Comparison of ENCODE assay signal across 9 cellular contexts in genomic region chr16:89534147-89534788, GRCh38. TPM values are rescaled to one million over a fixed set of nuclear protein-coding genes. Genes with fewer than 3 reads are reported as not detected.
DNase-seq lines count a peak whose midpoint lies in the region; ATAC-seq, FAIRE-seq and TF ChIP-seq lines count a peak whose summit lies in the region.
"Had no signal": no experiment of that assay in that cellular context is flagged by ENCODE, and none has a peak within 500 bp of the region (broad histone marks: within the 10 kb centered on the region; RNA-seq: fewer than 3 reads in every experiment).

No MANE protein-coding gene starts in this region.

- peak overlapping the region; percentile 88 for H3K27ac ChIP-seq in HL-60 (replicated peaks)
- H3K27ac ChIP-seq in pancreas = peak overlapping the region in 2 of 4 donors; percentile 17 to 23

- FAIRE-seq in pancreas (lab: Jason Lieb, UNC) = no peak
- FAIRE-seq: TTC549 had no signal

- ATAC-seq in esophagus mucosa (peak; percentile 54), pancreas (peak in 3 of 4 donors; percentile 41 to 78 (median 76)), HG02678 (IDR thresholded peaks at IDR 0.05; ENCODE audit: unreplicated experiment) (no peak)

- no peaks in the 10 kb centered on the region for H3K9me3 ChIP-seq in pancreas

- peak; percentile 70 to 91 for DNase-seq in HL-60 (ENCODE audit: low read depth in 1 of 2, low spot score in 1 of 2)
- peak; percentile 43 for DNase-seq in UCSD-AML1 (lab: John Stamatoyannopoulos, UW; ENCODE audit: unreplicated experiment)
- no peak for DNase-seq in pancreas
- no peak for DNase-seq in NCI-H510A (lab: John Stamatoyannopoulos, UW)
- DNase-seq in SHP77 (lab: John Stamatoyannopoulos, UW) = no peak
- DNase-seq in cerebellar cortex (ENCODE audit: low spot score) = no peak

- H3K36me3 ChIP-seq in pancreas = peaks cover 0 to 64% (median 12%) of the 10 kb centered on the region in 3 donors

- no peak for TF ChIP-seq CTCF in HL-60 (IDR thresholded peaks at IDR 0.05; ENCODE audit: insufficient read depth, low read length)
- TF ChIP-seq CTCF in pancreas (IDR thresholded peaks at IDR 0.05) = no peak

- intact Hi-C loops in pancreas (cut with DNase I) = no loop called here

- H3K27me3 ChIP-seq in HL-60 (ENCODE audit: insufficient read depth, poor library complexity, severe bottlenecking) (no peaks in the 10 kb centered on the region), pancreas (no peaks in the 10 kb centered on the region)

- no peaks in the 10 kb centered on the region for H3K4me1 ChIP-seq in pancreas

- H3K4me3 ChIP-seq in HL-60 (replicated peaks; ENCODE audit: insufficient read depth, low read length) (no peak overlapping the region), pancreas (no peak overlapping the region)

- WGBS in pancreas, 2 donors = 74 to 76% methylated on average over 12 of the region's 12 CpGs

RNA-seq across cellular contexts. Expression of gene SPG7, which starts 26.1 kb away (rescaled TPM):
- total RNA-seq in esophagus mucosa (48.0 TPM), pancreas (10 to 100 TPM; 25.7 to 56.2 (median 44.5) TPM)
- 100 to 1,000 TPM; 164 to 212 TPM for polyA plus RNA-seq in pancreas

RNA-seq across cellular contexts. Expression of gene RPL13, which starts 26.2 kb away (rescaled TPM):
- total RNA-seq in esophagus mucosa (2,146 TPM), pancreas (1,000 to 10,000 TPM; 1,297 to 2,529 (median 1,763) TPM)
- 1,000 to 10,000 TPM; 3,226 to 6,500 TPM for polyA plus RNA-seq in pancreas

RNA-seq across cellular contexts. Expression of gene CPNE7, which starts 41.3 kb away (rescaled TPM):
- total RNA-seq in esophagus mucosa (1.0 TPM), pancreas (1 to 10 TPM in 2 of 6 donors, under 1 TPM in 4; 0.12 to 1.6 (median 0.70) TPM)
- polyA plus RNA-seq in pancreas = 1 to 10 TPM; 3.8 to 4.5 TPM

RNA-seq across cellular contexts. Expression of gene ANKRD11, which starts 43.9 kb away (rescaled TPM):
- total RNA-seq in esophagus mucosa = 81.1 TPM
- 10 to 100 TPM; 43.9 to 74.0 (median 44.9) TPM for total RNA-seq in pancreas
- polyA plus RNA-seq in pancreas = 10 to 100 TPM; 47.0 to 74.0 TPM

Comparison
In these comparisons a context has a peak if more than half of its experiments do, and no peak if none do; other contexts are left out.
1. DNase-seq: peak in HL-60 (2 of 2) and UCSD-AML1 (single experiment); none in pancreas (0 of 6), NCI-H510A (single experiment), SHP77 (0 of 2) and cerebellar cortex (single experiment).